8 cellular contexts compared by ENCODE assay signal in genomic region chr7:74092964-74093339, GRCh38. TPM values are rescaled to one million over a fixed set of nuclear protein-coding genes. Genes with fewer than 3 reads are reported as not detected.
DNase-seq lines count a peak whose midpoint lies in the region; ATAC-seq, FAIRE-seq and TF ChIP-seq lines count a peak whose summit lies in the region.

No MANE protein-coding gene starts in this region.

- H3K36me3 Mint-ChIP-seq in T-helper 2 cell treated with Interferon-gamma antibody and Interleukin-4, amounts not matched to agents 5 μg/mL and 100 μg/mL, for 36 hours (ENCODE audit: low read depth): peaks cover 10% of the 10 kb centered on the region
- peaks cover 3 to 12% (median 12%) of the 10 kb centered on the region in 3 donors for H3K36me3 Mint-ChIP-seq in immature natural killer cell

- H3K9me3 ChIP-seq in liver (ENCODE audit: control insufficient read depth in 4 of 4, low read length in 3 of 4) (no peaks in the 10 kb centered on the region), HepG2 (ENCODE audit: low read length) (no peaks in the 10 kb centered on the region), tibial nerve (no peaks in the 10 kb centered on the region)

- 75% methylated on average over 10 of the region's 10 CpGs for WGBS in liver
- no CpG with 5 or more reads among the region's 10 CpGs for WGBS in HepG2 (ENCODE audit: low lambda C conversion rate)
- WGBS in tibial nerve, 2 donors: 13 to 30% methylated on average over 6 to 10 of the region's 10 CpGs

- POLR2A ChIA-PET in HepG2 (lab: Yijun Ruan, JAX): no interaction called here

- no peak overlapping the region for H3K4me3 Mint-ChIP-seq in T-helper 2 cell treated with Interferon-gamma antibody and Interleukin-4, amounts not matched to agents 5 μg/mL and 100 μg/mL, for 36 hours
- peak overlapping the region; percentile 86 to 93 (median 91) for H3K4me3 Mint-ChIP-seq in immature natural killer cell

- TF ChIP-seq EP300 in HepG2 (IDR thresholded peaks at IDR 0.05; ENCODE audit: low read depth in 2 of 2, low read length in 2 of 2) (no peak), HepG2 (CRISPR knock-in tag; IDR thresholded peaks at IDR 0.05; ENCODE audit: borderline replicate concordance) (no peak), tibial nerve (IDR thresholded peaks at IDR 0.05) (no peak)

- H3K9me3 Mint-ChIP-seq in T-helper 2 cell treated with Interferon-gamma antibody and Interleukin-4, amounts not matched to agents 5 μg/mL and 100 μg/mL, for 36 hours: peaks cover 3% of the 10 kb centered on the region
- H3K9me3 Mint-ChIP-seq in immature natural killer cell: no peaks in the 10 kb centered on the region

- in situ Hi-C loops in HepG2 (cut with HindIII; ENCODE audit: extremely low pct_ligation_motif_present, low pct_unique_long_range_greater_than_20kb): no loop called here

- H3K27ac ChIP-seq in liver (ENCODE audit: low read depth in 1 of 2, low read length in 2 of 2) (peak overlapping the region; percentile 9 to 67), HepG2 (ENCODE audit: extremely low read length, insufficient read depth, low read length) (no peak overlapping the region), tibial nerve (peak overlapping the region; percentile 51 to 90 (median 74))

- BruUV-seq in HepG2 (replicated peaks; lab: Mats Ljungman, UMichigan): no TSS peak

- H3K4me1 ChIP-seq in liver (ENCODE audit: control insufficient read depth in 4 of 4, insufficient read depth in 4 of 4, low read length in 3 of 4): peaks cover 0 to 6% (median 5%) of the 10 kb centered on the region in 4 donors
- H3K4me1 ChIP-seq in HepG2 (ENCODE audit: insufficient read depth, low read length): no peaks in the 10 kb centered on the region
- H3K4me1 ChIP-seq in tibial nerve: peaks cover 0 to 37% (median 26%) of the 10 kb centered on the region in 4 donors

- intact Hi-C loops in HepG2 (cut with micrococcal nuclease; ENCODE audit: unreplicated experiment): no loop called here

- H3K27me3 Mint-ChIP-seq in T-helper 2 cell treated with Interferon-gamma antibody and Interleukin-4, amounts not matched to agents 5 μg/mL and 100 μg/mL, for 36 hours (ENCODE audit: low read depth): no peaks in the 10 kb centered on the region
- H3K27me3 Mint-ChIP-seq in immature natural killer cell (ENCODE audit: low read depth in 3 of 3): peaks cover 10 to 14% (median 14%) of the 10 kb centered on the region in 3 donors

- TF ChIP-seq RAD21 in liver (IDR thresholded peaks at IDR 0.05) (no peak), HepG2 (CRISPR knock-in tag; IDR thresholded peaks at IDR 0.05) (no peak)

- H3K27me3 ChIP-seq in liver (ENCODE audit: control insufficient read depth in 4 of 4, insufficient read depth in 4 of 4, low read length in 3 of 4): no peaks in the 10 kb centered on the region
- H3K27me3 ChIP-seq in HepG2 (ENCODE audit: control insufficient read depth in 1 of 2, insufficient read depth in 2 of 2, low read length in 2 of 2): no peaks in the 10 kb centered on the region
- H3K27me3 ChIP-seq in tibial nerve: no peaks in the 10 kb centered on the region

- no peak overlapping the region for H2AFZ ChIP-seq in HepG2 (ENCODE audit: low read length)

- no peak for TF ChIP-seq CTCF in liver (IDR thresholded peaks at IDR 0.05; ENCODE audit: low read depth, low read length, missing input control)
- TF ChIP-seq CTCF in HepG2 (CRISPR knock-in tag; IDR thresholded peaks at IDR 0.05): no peak
- no peak for TF ChIP-seq CTCF in tibial nerve (IDR thresholded peaks at IDR 0.05)

- H3K9ac ChIP-seq in liver (ENCODE audit: low read depth in 1 of 2, low read length in 2 of 2) (no peak overlapping the region), HepG2 (ENCODE audit: insufficient read depth, low read depth, low read length) (no peak overlapping the region)

- H3K36me3 ChIP-seq in liver (ENCODE audit: control insufficient read depth in 4 of 4, insufficient read depth in 3 of 4, low read depth in 1 of 4, low read length in 3 of 4) (peaks cover 0 to 2% (median 0%) of the 10 kb centered on the region in 4 donors), HepG2 (replicated peaks in 1 of 2; ENCODE audit: control insufficient read depth in 1 of 2, insufficient read depth in 2 of 2, low read length in 2 of 2) (peaks cover 0 to 6% of the 10 kb centered on the region in 2 experiments; a peak in 3 of 5 replicates), tibial nerve (peaks cover 0 to 40% (median 0%) of the 10 kb centered on the region in 3 donors)

- peaks cover 13% of the 10 kb centered on the region for H3K4me1 Mint-ChIP-seq in T-helper 2 cell treated with Interferon-gamma antibody and Interleukin-4, amounts not matched to agents 5 μg/mL and 100 μg/mL, for 36 hours (ENCODE audit: low read depth)
- peaks cover 40 to 43% of the 10 kb centered on the region in 2 donors for H3K4me1 Mint-ChIP-seq in immature natural killer cell

- no peak for TF ChIP-seq POLR2A in HepG2 (IDR thresholded peaks at IDR 0.05; ENCODE audit: insufficient read depth in 1 of 2, low read depth in 2 of 2, low read length in 2 of 2)
- TF ChIP-seq POLR2A in tibial nerve (IDR thresholded peaks at IDR 0.05): peak in 1 of 2 donors; percentile 20

- peak overlapping the region; percentile 45 for H3K27ac Mint-ChIP-seq in T-helper 2 cell treated with Interferon-gamma antibody and Interleukin-4, amounts not matched to agents 5 μg/mL and 100 μg/mL, for 36 hours
- peak overlapping the region; percentile 96 to 100 (median 98) for H3K27ac Mint-ChIP-seq in immature natural killer cell

- H3K4me3 ChIP-seq in liver (ENCODE audit: low read depth in 1 of 3, low read length in 3 of 3) (no peak overlapping the region), HepG2 (replicated peaks in 1 of 3; ENCODE audit: insufficient read depth in 1 of 3, low read depth in 2 of 3, low read length in 3 of 3) (no peak overlapping the region), tibial nerve (peak overlapping the region; percentile 6 to 56 (median 28))

- FAIRE-seq in HepG2 (lab: Jason Lieb, UNC) (no peak), urothelium cell line (lab: Jason Lieb, UNC) (no peak)

- H4K20me1 ChIP-seq in HepG2 (ENCODE audit: insufficient read depth, low read length): no peaks in the 10 kb centered on the region

- DNase-seq in HepG2 (ENCODE audit: low spot score): no peak
- DNase-seq in T-helper 2 cell treated with Interferon-gamma antibody and Interleukin-4, amounts not matched to agents 5 μg/mL and 100 μg/mL, for 36 hours (ENCODE audit: low spot score): no peak
- peak; percentile 52 to 67 (median 62) for DNase-seq in immature natural killer cell
- peak in 1 of 2 donors; percentile 45 for DNase-seq in tibial nerve (ENCODE audit: low spot score in 2 of 2)
- DNase-seq in urothelium cell line (ENCODE audit: low spot score): no peak
- no peak for DNase-seq in NCI-H1694 (lab: John Stamatoyannopoulos, UW)

- CTCF ChIA-PET in HepG2 (lab: Yijun Ruan, JAX; ENCODE audit: low intra/inter-chr PET ratio, low total read pairs): no interaction called here

- H3K4me2 ChIP-seq in HepG2 (ENCODE audit: low read depth, low read length): no peak overlapping the region

- ATAC-seq in HepG2: no peak; the same call in 2 of the 3 replicates
- ATAC-seq in HG02973 (IDR thresholded peaks at IDR 0.05; ENCODE audit: unreplicated experiment): peak; percentile 44

- no peaks in the 10 kb centered on the region for H3K79me2 ChIP-seq in HepG2 (ENCODE audit: insufficient read depth, low read length)

TF ChIP-seq in liver, 16 proteins besides CTCF, POLR2A, EP300 and RAD21 (continues in another document):
- no peak for TF ChIP-seq GABPA (IDR thresholded peaks at IDR 0.05 in 1 of 2, conservative IDR thresholded peaks at IDR 0.05 in 1 of 2)
- TF ChIP-seq JUND (IDR thresholded peaks at IDR 0.05): no peak
- no peak for TF ChIP-seq FOXA2 (IDR thresholded peaks at IDR 0.05)
- no peak for TF ChIP-seq TAF1 (conservative IDR thresholded peaks at IDR 0.05)
- TF ChIP-seq FOXA1 (IDR thresholded peaks at IDR 0.05): no peak
- TF ChIP-seq SP1 (IDR thresholded peaks at IDR 0.05): no peak
- TF ChIP-seq RXRA (IDR thresholded peaks at IDR 0.05): no peak
- TF ChIP-seq HNF4A (conservative IDR thresholded peaks at IDR 0.05): no peak

TF ChIP-seq in HepG2, 621 proteins besides CTCF, POLR2A, EP300 and RAD21 (continues in another document):
- no peak for TF ChIP-seq ZSCAN20 (CRISPR knock-in tag; IDR thresholded peaks at IDR 0.05; ENCODE audit: borderline replicate concordance)

RNA-seq across cellular contexts. Expression of gene LIMK1, which starts 9.3 kb away (rescaled TPM):
- total RNA-seq in liver: 1 to 10 TPM; 3.6 to 4.1 TPM
- 1 to 10 TPM in 1 of 2 donors, under 1 TPM in 1; 0.63 to 3.3 TPM for polyA plus RNA-seq in liver
- total RNA-seq in HepG2 (2016; rRNA removed; fragmentation: Illumina TruSeq; extraction: Trizol): 8.2 and 8.9 TPM in 2 replicates
- total RNA-seq in HepG2 (2016; cell fraction: cytosol; rRNA removed; fragmentation: Illumina TruSeq; extraction: Trizol; ENCODE audit: low read depth): 4.6 and 5.6 TPM in 2 replicates
- 6.7 and 8.6 TPM in 2 replicates for total RNA-seq in HepG2 (2016; cell fraction: insoluble cytoplasmic fraction; rRNA removed; fragmentation: Illumina TruSeq; extraction: Trizol)
- 16.3 and 16.4 TPM in 2 replicates for total RNA-seq in HepG2 (2016; cell fraction: membrane; rRNA removed; fragmentation: Illumina TruSeq; extraction: Trizol)
- total RNA-seq in HepG2 (2016; cell fraction: nucleus; rRNA removed; fragmentation: Illumina TruSeq; extraction: Trizol): 6.6 TPM in 2 replicates
- polyA plus RNA-seq in HepG2 (2011; rRNA removed): 18.8 and 22.5 TPM in 2 replicates
- polyA plus RNA-seq in HepG2 (2011; cell fraction: cytosol; rRNA removed): 12.2 and 13.7 TPM in 2 replicates
- polyA plus RNA-seq in HepG2 (2011; cell fraction: nucleus; rRNA removed): 28.7 and 31.1 TPM in 2 replicates
- polyA plus RNA-seq in HepG2 (2012): 8.3 and 10.9 TPM in 2 replicates
- 7.5 and 8.7 TPM in 2 replicates for polyA plus RNA-seq in HepG2 (2016; cell fraction: cytosol; fragmentation: Illumina TruSeq; extraction: Trizol; ENCODE audit: low read depth)
- polyA plus RNA-seq in HepG2 (2016; cell fraction: insoluble cytoplasmic fraction; fragmentation: Illumina TruSeq; extraction: Trizol; ENCODE audit: low read depth): 10.6 and 14.3 TPM in 2 replicates
- 18.8 and 20.9 TPM in 2 replicates for polyA plus RNA-seq in HepG2 (2016; cell fraction: membrane; fragmentation: Illumina TruSeq; extraction: Trizol; ENCODE audit: low read depth)
- 14.4 and 15.5 TPM in 2 replicates for polyA plus RNA-seq in HepG2 (2016; cell fraction: nucleus; fragmentation: Illumina TruSeq; extraction: Trizol; ENCODE audit: insufficient read depth, low read depth)
- 36.5 and 57.3 TPM in 2 replicates for polyA minus RNA-seq in HepG2 (2011; rRNA and poly(A)+ RNA removed; ENCODE audit: low replicate concordance)
- polyA minus RNA-seq in HepG2 (2011; cell fraction: cytosol; rRNA and poly(A)+ RNA removed): 10.0 and 11.6 TPM in 2 replicates
- 4.1 and 4.8 TPM in 2 replicates for polyA minus RNA-seq in HepG2 (2011; cell fraction: nucleus; rRNA and poly(A)+ RNA removed)
- 10 to 100 TPM in 2 of 3 donors, 1 to 10 TPM in 1; 8.2 to 38.1 (median 18.8) TPM for polyA plus RNA-seq in immature natural killer cell
- 10 to 100 TPM; 14.4 to 30.3 (median 17.0) TPM for total RNA-seq in tibial nerve

Comparison
In these comparisons a context has a peak if more than half of its experiments do, and no peak if none do; other contexts are left out.
1. H3K4me3 ChIP-seq: peak in tibial nerve (4 of 4); none in liver (0 of 3) and HepG2 (0 of 3).
2. DNase-seq: peak in immature natural killer cell (3 of 3); none in HepG2 (single experiment), T-helper 2 cell treated with Interferon-gamma antibody and Interleukin-4, amounts not matched to agents 5 μg/mL and 100 μg/mL, for 36 hours (single experiment), urothelium cell line (single experiment) and NCI-H1694 (single experiment).